ENCODE assay signal across 1 cellular context in genomic region chr16:4696172-4696904, GRCh38.
TF ChIP-seq lines count a peak whose summit lies in the region.

No MANE protein-coding gene starts in this region.

TF ChIP-seq in GM12878, 131 proteins besides CTCF, POLR2A, EP300 and RAD21:
- no peak for TF ChIP-seq PAX8 (IDR thresholded peaks at IDR 0.05)
- no peak for TF ChIP-seq SUZ12 (IDR thresholded peaks at IDR 0.05; ENCODE audit: unreplicated experiment)
- no peak for TF ChIP-seq SMARCA5 (IDR thresholded peaks at IDR 0.05)
- no peak for TF ChIP-seq CBX5 (IDR thresholded peaks at IDR 0.05; ENCODE audit: low read depth)
- no peak for TF ChIP-seq PML (IDR thresholded peaks at IDR 0.05; ENCODE audit: low read length)
- no peak for TF ChIP-seq CBX3 (IDR thresholded peaks at IDR 0.05; ENCODE audit: borderline replicate concordance, low read depth)
- TF ChIP-seq MTA2 (IDR thresholded peaks at IDR 0.05; ENCODE audit: low read depth), result no peak
- TF ChIP-seq HCFC1 (IDR thresholded peaks at IDR 0.05; ENCODE audit: low read length), result no peak
- no peak for TF ChIP-seq ETV6 (conservative IDR thresholded peaks at IDR 0.05 in 1 of 2, IDR thresholded peaks at IDR 0.05 in 1 of 2; ENCODE audit: borderline replicate concordance in 1 of 2, low read depth in 1 of 2)
- TF ChIP-seq RFX5 (IDR thresholded peaks at IDR 0.05; ENCODE audit: low read depth, low read length), result no peak
- TF ChIP-seq, protein P1, sequence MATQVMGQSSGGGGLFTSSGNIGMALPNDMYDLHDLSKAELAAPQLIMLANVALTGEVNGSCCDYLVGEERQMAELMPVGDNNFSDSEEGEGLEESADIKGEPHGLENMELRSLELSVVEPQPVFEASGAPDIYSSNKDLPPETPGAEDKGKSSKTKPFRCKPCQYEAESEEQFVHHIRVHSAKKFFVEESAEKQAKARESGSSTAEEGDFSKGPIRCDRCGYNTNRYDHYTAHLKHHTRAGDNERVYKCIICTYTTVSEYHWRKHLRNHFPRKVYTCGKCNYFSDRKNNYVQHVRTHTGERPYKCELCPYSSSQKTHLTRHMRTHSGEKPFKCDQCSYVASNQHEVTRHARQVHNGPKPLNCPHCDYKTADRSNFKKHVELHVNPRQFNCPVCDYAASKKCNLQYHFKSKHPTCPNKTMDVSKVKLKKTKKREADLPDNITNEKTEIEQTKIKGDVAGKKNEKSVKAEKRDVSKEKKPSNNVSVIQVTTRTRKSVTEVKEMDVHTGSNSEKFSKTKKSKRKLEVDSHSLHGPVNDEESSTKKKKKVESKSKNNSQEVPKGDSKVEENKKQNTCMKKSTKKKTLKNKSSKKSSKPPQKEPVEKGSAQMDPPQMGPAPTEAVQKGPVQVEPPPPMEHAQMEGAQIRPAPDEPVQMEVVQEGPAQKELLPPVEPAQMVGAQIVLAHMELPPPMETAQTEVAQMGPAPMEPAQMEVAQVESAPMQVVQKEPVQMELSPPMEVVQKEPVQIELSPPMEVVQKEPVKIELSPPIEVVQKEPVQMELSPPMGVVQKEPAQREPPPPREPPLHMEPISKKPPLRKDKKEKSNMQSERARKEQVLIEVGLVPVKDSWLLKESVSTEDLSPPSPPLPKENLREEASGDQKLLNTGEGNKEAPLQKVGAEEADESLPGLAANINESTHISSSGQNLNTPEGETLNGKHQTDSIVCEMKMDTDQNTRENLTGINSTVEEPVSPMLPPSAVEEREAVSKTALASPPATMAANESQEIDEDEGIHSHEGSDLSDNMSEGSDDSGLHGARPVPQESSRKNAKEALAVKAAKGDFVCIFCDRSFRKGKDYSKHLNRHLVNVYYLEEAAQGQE (IDR thresholded peaks at IDR 0.05; ENCODE audit: low read depth, low read length), result no peak
- no peak for TF ChIP-seq TARDBP (IDR thresholded peaks at IDR 0.05; ENCODE audit: borderline replicate concordance)
- no peak for TF ChIP-seq NFXL1 (IDR thresholded peaks at IDR 0.05; ENCODE audit: borderline replicate concordance)
- no peak for TF ChIP-seq TCF3 (IDR thresholded peaks at IDR 0.05; ENCODE audit: borderline replicate concordance, insufficient read depth, low read depth, low read length)
- no peak for TF ChIP-seq YY1 (IDR thresholded peaks at IDR 0.05; ENCODE audit: low read depth, low read length)
- no peak for TF ChIP-seq BCL3 (IDR thresholded peaks at IDR 0.05; ENCODE audit: borderline replicate concordance, insufficient read depth, low read depth, low read length, poor library complexity, severe bottlenecking)
- no peak for TF ChIP-seq FOXM1 (IDR thresholded peaks at IDR 0.05; ENCODE audit: low read depth, low read length)
- TF ChIP-seq MYB (IDR thresholded peaks at IDR 0.05; ENCODE audit: borderline replicate concordance, low read depth, low read length), result no peak
- TF ChIP-seq BCL11A (IDR thresholded peaks at IDR 0.05; ENCODE audit: low read depth, low read length), result no peak
